28 cellular contexts compared by ENCODE assay signal in genomic region chr3:69962053-69962452, GRCh38. TPM values are rescaled to one million over a fixed set of nuclear protein-coding genes. Genes with fewer than 3 reads are reported as not detected.
"Had no signal": no experiment of that assay in that cellular context is flagged by ENCODE, and none has a peak within 500 bp of the region (broad histone marks: within the 10 kb centered on the region; RNA-seq: fewer than 3 reads in every experiment).

No MANE protein-coding gene starts in this region.

- DNase-seq: Kasumi-1; MM.1S; NCI-H1092 treated with DMSO at 0.1 percent for 48 hours; NCI-H1436; NCI-H187; NCI-H2029; NCI-H2081 treated with DMSO at 0.1 percent for 48 hours; NCI-H2171; NCI-H226; NCI-H446; NCI-H510A; NCI-H524 treated with DMSO at 0.1 percent for 48 hours; NCI-H69; NCI-H774; NK-92 treated with Interleukin-12 subunit alpha and Interleukin-12 subunit beta, amount 100 ng/mL, for 24 hours; PC-3; SHP77 treated with DMSO at 0.1 percent for 48 hours; SJCRH30; SK-N-SH; SW 1271 had no signal

- H3K27me3 ChIP-seq: SJCRH30 had no signal

- H3K4me3 ChIP-seq: K562, SJCRH30 had no signal

- H3K4me3 Mint-ChIP-seq: IgD-negative memory B cell had no signal

- H3K36me3 ChIP-seq: SJCRH30 had no signal

- H3K27ac ChIP-seq: HL-60, KMS-11, SJCRH30 had no signal

- ATAC-seq: K562, Panc1, PC-3, Right ventricle myocardium inferior had no signal

- H3K4me1 ChIP-seq: SJCRH30 had no signal

- H3K27ac Mint-ChIP-seq: IgD-negative memory B cell had no signal

- H3K4me1 Mint-ChIP-seq: IgD-negative memory B cell had no signal

- H3K9me3 ChIP-seq: SJCRH30, SK-N-SH had no signal

- H3K36me3 Mint-ChIP-seq: IgD-negative memory B cell had no signal

RNA-seq across cellular contexts. Expression of gene SAMMSON, which starts 37.5 kb away (rescaled TPM):
- total RNA-seq: M059J, OCI-LY7, PC-3, Right ventricle myocardium inferior had no signal
